In genomic region chr2:146918280-146918679, GRCh38 we compare ENCODE assay signal across 32 cellular contexts.
"Had no signal": no experiment of that assay in that cellular context is flagged by ENCODE, and none has a peak within 500 bp of the region (broad histone marks: within the 10 kb centered on the region; RNA-seq: fewer than 3 reads in every experiment).

No MANE protein-coding gene starts in this region.

- H3K4me1 ChIP-seq: adrenal gland, body of pancreas had no signal

- H3K27ac ChIP-seq: adrenal gland, body of pancreas, esophagus muscularis mucosa had no signal

- H3K27me3 ChIP-seq: adrenal gland, body of pancreas, esophagus muscularis mucosa had no signal

- ATAC-seq: activated CD4-positive, alpha-beta T cell treated with anti-CD3 and anti-CD28 coated beads for 36 hours; activated CD8-positive, alpha-beta memory T cell treated with anti-CD3 and anti-CD28 coated beads, Interleukin-2, amount 10 ng/mL, durations not matched to agents 7 days and 5 days; activated CD8-positive, alpha-beta T cell treated with anti-CD3 and anti-CD28 coated beads, Interleukin-2, amount 10 ng/mL, durations not matched to agents 7 days and 5 days; activated naive CD8-positive, alpha-beta T cell treated with anti-CD3 and anti-CD28 coated beads, Interleukin-2, amount 50 U/mL, for 24 hours; body of pancreas; effector memory CD8-positive, alpha-beta T cell; T-helper 17 cell had no signal

- H3K4me3 ChIP-seq: adrenal gland, body of pancreas, esophagus muscularis mucosa had no signal

- DNase-seq: activated CD4-positive, alpha-beta memory T cell treated with anti-CD3 and anti-CD28 coated beads for 36 hours; activated CD4-positive, alpha-beta T cell treated with anti-CD3 and anti-CD28 coated beads for 36 hours; activated CD4-positive, alpha-beta T cell treated with anti-CD3 and anti-CD28 coated beads, Interleukin-2, amount 10 ng/mL, durations not matched to agents 24 days and 14 days; activated CD4-positive, CD25-positive, alpha-beta regulatory T cell; activated CD4-positive, CD25-positive, alpha-beta regulatory T cell treated with anti-CD3 and anti-CD28 coated beads, Interleukin-2, amount 50 U/mL, for 72 hours; activated CD8-positive, alpha-beta memory T cell treated with anti-CD3 and anti-CD28 coated beads, Interleukin-2, amount 10 ng/mL, durations not matched to agents 7 days and 5 days; activated CD8-positive, alpha-beta memory T cell treated with anti-CD3 and anti-CD28 coated beads, Interleukin-2, amount 50 U/mL, for 4 hours; activated CD8-positive, alpha-beta T cell treated with anti-CD3 and anti-CD28 coated beads, Interleukin-2, amount 10 ng/mL, durations not matched to agents 7 days and 5 days; activated effector memory CD4-positive, alpha-beta T cell treated with anti-CD3 and anti-CD28 coated beads, Interleukin-2, amount 50 U/mL, for 16 hours; activated naive CD4-positive, alpha-beta T cell treated with anti-CD3 and anti-CD28 coated beads for 36 hours; activated naive CD8-positive, alpha-beta T cell treated with anti-CD3 and anti-CD28 coated beads for 36 hours; activated naive CD8-positive, alpha-beta T cell treated with anti-CD3 and anti-CD28 coated beads, Interleukin-2, amount 50 U/mL, for 24 hours; activated T-cell treated with anti-CD3 and anti-CD28 coated beads, Interleukin-2, amount 50 U/mL, for 1 hour; activated T-cell treated with anti-CD3 and anti-CD28 coated beads, Interleukin-2, amount 50 U/mL, for 48 hours; adrenal gland; amygdala; aorta; body of pancreas; caudate nucleus; cortex of kidney; dermis blood vessel endothelial cell; effector CD4-positive, alpha-beta T cell; effector memory CD8-positive, alpha-beta T cell; erythroblast; foreskin fibroblast; head of caudate nucleus; T-helper 1 cell; T-helper 17 cell; T1000 had no signal

- FAIRE-seq: colon, frontal cortex had no signal

- H3K36me3 ChIP-seq: adrenal gland, esophagus muscularis mucosa had no signal

- H3K9me3 ChIP-seq: adrenal gland, body of pancreas, esophagus muscularis mucosa had no signal
